ENCODE assay signal across 11 cellular contexts in the genomic region with DNA sequence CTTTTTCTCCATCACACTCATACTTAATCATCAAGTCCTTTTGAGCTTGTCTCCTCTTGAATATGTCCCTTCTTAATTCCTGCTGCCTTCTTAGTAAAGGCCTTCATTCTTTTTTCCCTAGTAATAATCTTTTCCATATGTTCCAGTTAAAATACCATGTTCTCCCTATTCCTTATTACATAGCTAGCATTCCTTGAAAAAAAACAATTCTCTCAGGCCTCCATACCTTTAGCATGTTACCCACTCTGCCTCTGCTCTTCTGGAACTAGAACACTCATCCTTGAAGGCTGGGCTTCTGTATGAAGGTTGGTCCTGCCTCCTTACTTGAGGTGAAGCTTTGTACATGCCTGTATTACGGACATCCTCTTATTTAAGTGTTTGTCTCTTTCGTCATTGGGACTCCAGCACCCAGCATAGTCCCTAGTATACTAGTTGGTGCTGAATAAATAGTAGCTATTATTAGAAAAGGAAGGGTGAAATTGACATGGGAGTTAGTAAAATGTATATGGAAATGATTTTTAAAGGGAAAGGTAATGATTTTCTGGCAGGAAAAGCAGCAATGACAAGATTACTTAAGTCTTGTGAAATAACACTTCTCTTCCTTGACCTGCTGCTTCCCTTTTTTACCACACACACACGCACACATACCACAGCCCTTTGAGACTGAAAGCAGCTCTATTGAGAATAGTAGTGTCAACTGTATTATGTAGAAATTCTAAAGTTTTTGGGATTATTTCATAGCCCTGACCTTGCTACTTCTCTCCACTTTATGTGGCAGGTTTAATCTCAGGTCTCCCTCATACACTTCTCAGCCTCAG. TPM values are rescaled to one million over a fixed set of nuclear protein-coding genes. Genes with fewer than 3 reads are reported as not detected.
DNase-seq lines count a peak whose midpoint lies in the region; ATAC-seq, FAIRE-seq and TF ChIP-seq lines count a peak whose summit lies in the region.
"Had no signal": no experiment of that assay in that cellular context is flagged by ENCODE, and none has a peak within 500 bp of the region (broad histone marks: within the 10 kb centered on the region; RNA-seq: fewer than 3 reads in every experiment).

No MANE protein-coding gene starts in this region.

- CTCF ChIA-PET in CD4-positive, alpha-beta T cell (lab: Charles Lee) = interaction anchor here (1.2 kb wide), 1 partner anchor 38 kb away, joined by 3 read pairs; no protein-coding TSS in a partner anchor

- ATAC-seq in CD4-positive, alpha-beta T cell (ENCODE audit: poor library complexity) = no peak
- no peak for ATAC-seq in GM18909 (IDR thresholded peaks at IDR 0.05; ENCODE audit: poor library complexity, unreplicated experiment)

- H3K4me1 Mint-ChIP-seq in CD4-positive, alpha-beta T cell (ENCODE audit: low read depth) = no peaks in the 10 kb centered on the region

- no peaks in the 10 kb centered on the region for H3K9me3 Mint-ChIP-seq in CD4-positive, alpha-beta T cell

- peaks cover 3 to 10% of the 10 kb centered on the region in 2 donors for H3K36me3 ChIP-seq in small intestine (ENCODE audit: control insufficient read depth in 2 of 2, insufficient read depth in 2 of 2, low read length in 2 of 2)

- no peak overlapping the region for H3K27ac Mint-ChIP-seq in CD4-positive, alpha-beta T cell

- POLR2A ChIA-PET in CD4-positive, alpha-beta T cell (lab: Charles Lee) = no interaction called here

- TF ChIP-seq CTCF in fibroblast of pulmonary artery (IDR thresholded peaks at IDR 0.05; ENCODE audit: low read length, missing control alignments) = no peak
- no peak for TF ChIP-seq CTCF in CD4-positive, alpha-beta T cell (IDR thresholded peaks at IDR 0.05)

- H3K27ac ChIP-seq in small intestine (ENCODE audit: low read depth in 1 of 2, low read length in 1 of 2) = no peak overlapping the region
- no peak overlapping the region for H3K27ac ChIP-seq in CD4-positive, alpha-beta T cell (ENCODE audit: low read depth, low read length)

- DNase-seq in GM04503 (ENCODE audit: low read depth) (peak; percentile 31), SIG-M5 treated with dmso at 0.1 percent for 504 hours (lab: John Stamatoyannopoulos, UW; ENCODE audit: unreplicated experiment) (peak; percentile 93), fibroblast of pulmonary artery (ENCODE audit: low read depth) (peak; percentile 59), pons (ENCODE audit: low spot score) (peak; percentile 41), small intestine (no peak)
- DNase-seq in CD4-positive, alpha-beta T cell = no peak
- no peak for DNase-seq in effector CD8-positive, alpha-beta T cell (lab: John Stamatoyannopoulos, UW)
- DNase-seq: NCI-H748 treated with DMSO at 0.1 percent for 48 hours, right cardiac atrium, T1000 had no signal

- no peaks in the 10 kb centered on the region for H3K27me3 ChIP-seq in small intestine (ENCODE audit: control insufficient read depth in 2 of 2, insufficient read depth in 2 of 2, low read length in 2 of 2)
- H3K27me3 ChIP-seq in CD4-positive, alpha-beta T cell (ENCODE audit: control insufficient read depth, insufficient read depth, low read length) = no peaks in the 10 kb centered on the region

- WGBS in small intestine, 3 donors = 82 to 98% (median 93%) methylated on average over 3 of the region's 3 CpGs

- H3K4me3 ChIP-seq in fibroblast of pulmonary artery (replicated peaks; ENCODE audit: low read depth, low read length) (no peak overlapping the region), small intestine (ENCODE audit: low read depth in 1 of 2, low read length in 2 of 2) (no peak overlapping the region)

- H3K9me3 ChIP-seq in small intestine (ENCODE audit: control insufficient read depth, low read depth) = no peaks in the 10 kb centered on the region
- H3K9me3 ChIP-seq in CD4-positive, alpha-beta T cell (ENCODE audit: control insufficient read depth, low read length) = no peaks in the 10 kb centered on the region

- H3K4me1 ChIP-seq in small intestine (ENCODE audit: control insufficient read depth in 2 of 2, insufficient read depth in 1 of 2, low read depth in 1 of 2, low read length in 1 of 2) = no peaks in the 10 kb centered on the region

- no peak for FAIRE-seq in small intestine (lab: Jason Lieb, UNC)

- no peak overlapping the region for H3K4me3 Mint-ChIP-seq in CD4-positive, alpha-beta T cell

- intact Hi-C loops in CD4-positive, alpha-beta T cell (cut with DNase I, micrococcal nuclease) = no loop called here

- no peaks in the 10 kb centered on the region for H3K27me3 Mint-ChIP-seq in CD4-positive, alpha-beta T cell

- peaks cover 58% of the 10 kb centered on the region for H3K36me3 Mint-ChIP-seq in CD4-positive, alpha-beta T cell (ENCODE audit: low read depth)

RNA-seq across cellular contexts. Expression of a gene that starts 45.6 kb away (rescaled TPM):
- polyA plus RNA-seq in small intestine = 1 to 10 TPM in 2 of 3 donors, under 1 TPM in 1; 0.81 to 3.5 (median 2.2) TPM
- 10 to 100 TPM; 91.9 to 99.9 TPM for total RNA-seq in CD4-positive, alpha-beta T cell

Comparison
In these comparisons a context has a peak if more than half of its experiments do, and no peak if none do; other contexts are left out.
1. DNase-seq: peak in GM04503 (single experiment), SIG-M5 treated with dmso at 0.1 percent for 504 hours (single experiment), fibroblast of pulmonary artery (single experiment) and pons (single experiment); none in small intestine (single experiment), CD4-positive, alpha-beta T cell (0 of 10) and effector CD8-positive, alpha-beta T cell (single experiment).